ENCODE assay signal across 18 cellular contexts in genomic region chr17:1220346-1220745, GRCh38. TPM values are rescaled to one million over a fixed set of nuclear protein-coding genes. Genes with fewer than 3 reads are reported as not detected.
A peak's percentile ranks its signal among the peaks of the same experiment; 100 is the strongest.
DNase-seq lines count a peak whose midpoint lies in the region; ATAC-seq, FAIRE-seq and TF ChIP-seq lines count a peak whose summit lies in the region.
"Had no signal": no experiment of that assay in that cellular context is flagged by ENCODE, and none has a peak within 500 bp of the region (broad histone marks: within the 10 kb centered on the region; RNA-seq: fewer than 3 reads in every experiment).

No MANE protein-coding gene starts in this region.

- CTCF ChIA-PET in GM12878 (lab: Yijun Ruan, JAX) = interaction anchor here (0.5 to 2.0 kb wide), 7 partner anchors 10 to 441 kb away, joined by 3 to 7 read pairs (median 4); no protein-coding TSS in a partner anchor

- no peaks in the 10 kb centered on the region for H4K20me1 ChIP-seq in GM12878 (ENCODE audit: control insufficient read depth, insufficient read depth)

- H3K4me1 ChIP-seq in GM12878 (ENCODE audit: control insufficient read depth, insufficient read depth, low read length) (peaks cover 15% of the 10 kb centered on the region), uterus (no peaks in the 10 kb centered on the region)
- H3K4me1 ChIP-seq: A549 had no signal

- H3K79me2 ChIP-seq in GM12878 (ENCODE audit: control insufficient read depth, insufficient read depth, low read length) = peaks cover 70% of the 10 kb centered on the region

- RAD21 ChIA-PET in GM12878 (lab: Charles Lee; ENCODE audit: unreplicated experiment) = interaction anchor here (1.3 to 6.3 kb wide), 3 partner anchors 8 to 97 kb away, joined by 5 to 37 read pairs (median 19); no protein-coding TSS in a partner anchor

- FAIRE-seq in GM12878 (lab: Jason Lieb, UNC) = no peak
- FAIRE-seq: A549, GM19239, H1 had no signal

- SMC1A ChIA-PET in GM12878 (lab: Charles Lee; ENCODE audit: uncharacterized antibody, unreplicated experiment) = interaction anchor here (1.0 to 5.4 kb wide), 5 partner anchors 8 to 39 kb away, joined by 3 to 35 read pairs (median 4); no protein-coding TSS in a partner anchor

- no peak overlapping the region for H3K9ac ChIP-seq in GM12878 (ENCODE audit: control insufficient read depth, insufficient read depth, low read length)
- H3K9ac ChIP-seq: BLaER1 had no signal

- H3K4me3 ChIP-seq in GM12878 (no peak overlapping the region), uterus (no peak overlapping the region)
- H3K4me3 ChIP-seq: A549, BLaER1 had no signal

- H3K9me3 ChIP-seq in GM12878 (replicated peaks; ENCODE audit: control insufficient read depth, insufficient read depth, low read length) (no peaks in the 10 kb centered on the region; the same call in 2 of the 3 replicates), uterus (no peaks in the 10 kb centered on the region)
- H3K9me3 ChIP-seq: A549, BLaER1 had no signal

- ATAC-seq in GM12878 = peak; percentile 26
- ATAC-seq: A549; CD8-positive, alpha-beta T cell had no signal

- 72% methylated on average over 14 of the region's 14 CpGs for WGBS in GM12878 (ENCODE audit: insufficient coverage, insufficient replicate concordance, low lambda C conversion rate, missing lambda C conversion rate)

- no peak overlapping the region for H2AFZ ChIP-seq in GM12878 (ENCODE audit: control insufficient read depth, low read depth, low read length)

- H3K4me2 ChIP-seq in GM12878 (ENCODE audit: control insufficient read depth, insufficient read depth) = no peak overlapping the region
- H3K4me2 ChIP-seq: A549, BLaER1 had no signal

- H3K36me3 ChIP-seq in GM12878 (ENCODE audit: control insufficient read depth in 2 of 2, insufficient read depth in 2 of 2, low read length in 1 of 2) (peaks cover 0 to 8% of the 10 kb centered on the region in 2 experiments; a peak in 1 of 4 replicates), uterus (no peaks in the 10 kb centered on the region)
- H3K36me3 ChIP-seq: BLaER1 had no signal

- TF ChIP-seq EP300 in GM12878 (IDR thresholded peaks at IDR 0.05; ENCODE audit: borderline replicate concordance in 1 of 2, control insufficient read depth in 1 of 2, low read depth in 2 of 2, low read length in 2 of 2) = no peak

- no peak for TF ChIP-seq CTCF in GM12878 (IDR thresholded peaks at IDR 0.05 in 2 of 3, conservative IDR thresholded peaks at IDR 0.05 in 1 of 3; ENCODE audit: control insufficient read depth in 2 of 3, extremely low read depth in 1 of 3, insufficient read depth in 1 of 3, low read depth in 3 of 3, low read length in 3 of 3)
- TF ChIP-seq CTCF in uterus (IDR thresholded peaks at IDR 0.05) = no peak

- no peaks in the 10 kb centered on the region for H3K27me3 ChIP-seq in GM12878 (replicated peaks in 1 of 2; ENCODE audit: control insufficient read depth in 2 of 2, insufficient read depth in 2 of 2, low read length in 1 of 2)
- H3K27me3 ChIP-seq in uterus = no peaks in the 10 kb centered on the region
- H3K27me3 ChIP-seq: BLaER1 had no signal

- POLR2A ChIA-PET in GM12878 (lab: Charles Lee) = interaction anchor here (0.9 to 1.4 kb wide), 3 partner anchors 9 to 22 kb away, joined by 3 to 7 read pairs (median 5); no protein-coding TSS in a partner anchor

- in situ Hi-C loops in GM12878 (cut with MboI) = no loop called here

- intact Hi-C loops in GM12878 (cut with micrococcal nuclease; ENCODE audit: unreplicated experiment) (no loop called here), uterus (cut with DNase I; ENCODE audit: low total_unique reads) (no loop called here)

- TF ChIP-seq POLR2A in GM12878 (IDR thresholded peaks at IDR 0.05; ENCODE audit: low read depth, low read length) (no peak), uterus (IDR thresholded peaks at IDR 0.05) (no peak)

- TSS peak; percentile 10 for BruUV-seq in GM12878 (replicated peaks; lab: Mats Ljungman, UMichigan)

- TF ChIP-seq RAD21 in GM12878 (IDR thresholded peaks at IDR 0.05; ENCODE audit: insufficient read depth, low read depth, low read length) = no peak

- DNase-seq in NCI-H748 (lab: John Stamatoyannopoulos, UW; ENCODE audit: unreplicated experiment) (peak; percentile 22), NCI-H748 treated with DMSO at 0.1 percent for 48 hours (lab: John Stamatoyannopoulos, UW) (no peak), NAMALWA (ENCODE audit: low spot score) (peak; percentile 53), GM12878 (ENCODE audit: low read depth, low spot score) (no peak), NCI-H2029 (lab: John Stamatoyannopoulos, UW) (no peak), uterus (no peak)
- DNase-seq in activated CD4-positive, alpha-beta T cell treated with anti-CD3 and anti-CD28 coated beads for 4 hours = no peak
- DNase-seq: AML-193; CD8-positive, alpha-beta T cell; GDM1; H9 had no signal

- H3K27ac ChIP-seq in GM12878 (ENCODE audit: control insufficient read depth, insufficient read depth) (no peak overlapping the region), uterus (no peak overlapping the region)
- H3K27ac ChIP-seq: 22Rv1, A549, BLaER1 had no signal

TF ChIP-seq in GM12878, 131 proteins besides CTCF, POLR2A, EP300 and RAD21 (continues in another document):
- TF ChIP-seq RAD51 (IDR thresholded peaks at IDR 0.05) = peak; percentile 66
- TF ChIP-seq BCL11A (IDR thresholded peaks at IDR 0.05; ENCODE audit: low read depth, low read length) = no peak
- TF ChIP-seq FOXM1 (IDR thresholded peaks at IDR 0.05; ENCODE audit: low read depth, low read length) = no peak
- no peak for TF ChIP-seq MTA3 (IDR thresholded peaks at IDR 0.05; ENCODE audit: borderline replicate concordance, low read length)

RNA-seq across cellular contexts. Expression of gene ABR, which starts 40.6 kb away (rescaled TPM):
- total RNA-seq in GM12878 (2013; cell fraction: nucleolus; rRNA removed) = 192 and 258 TPM in 2 replicates
- total RNA-seq in GM12878 (2014; rRNA removed) (35.6 and 49.4 TPM in 2 replicates), GM12878 (2014; rRNA removed; fragmentation: Illumina TruSeq; extraction: Trizol) (20.8 and 24.4 TPM in 2 replicates), GM12878 (2021) (101 and 112 TPM in 2 replicates), uterus (100 to 1,000 TPM in 2 of 4 donors, 10 to 100 TPM in 2; 35.4 to 192 (median 138) TPM)
- polyA plus RNA-seq in GM12878 (2011; ENCODE audit: low read depth) = 36.8 TPM
- polyA plus RNA-seq in GM12878 (2011; rRNA removed) (17.6 and 41.4 TPM in 2 replicates), GM12878 (2014; fragmentation: Illumina TruSeq; extraction: Trizol) (39.5 and 40.5 TPM in 2 replicates), GM12878 (2014; fragmentation: Nextera tagmentation; extraction: Ambion mirVana) (1 to 10 TPM; 1.4 to 2.5 TPM), GM12878 (2014; rRNA removed) (38.6 and 53.1 TPM in 2 replicates), GM12878 (2016; fragmentation: Nextera tagmentation; extraction: Ambion mirVana) (10 to 100 TPM; 16.5 to 21.4 TPM)
- polyA plus RNA-seq in GM12878 (2011; cell fraction: cytosol; rRNA removed) = 34.7 and 44.4 TPM in 2 replicates
- polyA plus RNA-seq in GM12878 (2011; cell fraction: nucleus; rRNA removed) = 238 and 247 TPM in 2 replicates
- polyA plus RNA-seq in GM12878 (2012) = 50.4 and 62.8 TPM in 2 replicates
- 41.5 and 66.5 TPM in 2 replicates for polyA minus RNA-seq in GM12878 (2011; rRNA and poly(A)+ RNA removed)
- 31.5 and 37.0 TPM in 2 replicates for polyA minus RNA-seq in GM12878 (2011; cell fraction: cytosol; rRNA and poly(A)+ RNA removed)
- 61.5 and 95.8 TPM in 2 replicates for polyA minus RNA-seq in GM12878 (2011; cell fraction: nucleus; rRNA and poly(A)+ RNA removed)

RNA-seq across cellular contexts. Expression of gene BHLHA9, which starts 49.9 kb away (rescaled TPM):
- total RNA-seq in GM12878 (2013; cell fraction: nucleolus; rRNA removed) = not detected in 2 replicates
- total RNA-seq in GM12878 (2014; rRNA removed) (not detected in 2 replicates), GM12878 (2014; rRNA removed; fragmentation: Illumina TruSeq; extraction: Trizol) (not detected in 2 replicates), GM12878 (2021) (not detected in 2 replicates), uterus (not detected)
- not detected for polyA plus RNA-seq in GM12878 (2011; ENCODE audit: low read depth)
- polyA plus RNA-seq in GM12878 (2011; rRNA removed) (not detected in 2 replicates), GM12878 (2014; fragmentation: Illumina TruSeq; extraction: Trizol) (not detected in 2 replicates), GM12878 (2014; fragmentation: Nextera tagmentation; extraction: Ambion mirVana) (not detected), GM12878 (2014; rRNA removed) (not detected in 2 replicates), GM12878 (2016; fragmentation: Nextera tagmentation; extraction: Ambion mirVana) (not detected)
- not detected in 2 replicates for polyA plus RNA-seq in GM12878 (2011; cell fraction: cytosol; rRNA removed)
- not detected in 2 replicates for polyA plus RNA-seq in GM12878 (2011; cell fraction: nucleus; rRNA removed)
- not detected in 2 replicates for polyA plus RNA-seq in GM12878 (2012)
- polyA minus RNA-seq in GM12878 (2011; rRNA and poly(A)+ RNA removed) = not detected in 2 replicates
- polyA minus RNA-seq in GM12878 (2011; cell fraction: cytosol; rRNA and poly(A)+ RNA removed) = not detected in 2 replicates
- polyA minus RNA-seq in GM12878 (2011; cell fraction: nucleus; rRNA and poly(A)+ RNA removed) = not detected in 2 replicates
- total RNA-seq: CD8-positive, alpha-beta T cell; Daoy; H9; HT-29 had no signal
- polyA plus RNA-seq: A549 had no signal

RNA-seq across cellular contexts. Expression of gene TRARG1, which starts 59.1 kb away (rescaled TPM):
- total RNA-seq in GM12878 (2013; cell fraction: nucleolus; rRNA removed) = not detected in 2 replicates
- total RNA-seq in GM12878 (2014; rRNA removed) (not detected in 2 replicates), GM12878 (2014; rRNA removed; fragmentation: Illumina TruSeq; extraction: Trizol) (not detected in 2 replicates), GM12878 (2021) (not detected in 2 replicates), uterus (under 1 TPM in 1 of 4 donors, not detected in 3; 0.27 TPM)
- not detected for polyA plus RNA-seq in GM12878 (2011; ENCODE audit: low read depth)
- polyA plus RNA-seq in GM12878 (2011; rRNA removed) (not detected in 2 replicates), GM12878 (2014; fragmentation: Illumina TruSeq; extraction: Trizol) (not detected in 2 replicates), GM12878 (2014; fragmentation: Nextera tagmentation; extraction: Ambion mirVana) (not detected), GM12878 (2014; rRNA removed) (not detected in 2 replicates), GM12878 (2016; fragmentation: Nextera tagmentation; extraction: Ambion mirVana) (not detected)
- polyA plus RNA-seq in GM12878 (2011; cell fraction: cytosol; rRNA removed) = not detected in 2 replicates
- not detected in 2 replicates for polyA plus RNA-seq in GM12878 (2011; cell fraction: nucleus; rRNA removed)
- 0.03 and 0.08 TPM in 2 replicates for polyA plus RNA-seq in GM12878 (2012)
- polyA minus RNA-seq in GM12878 (2011; rRNA and poly(A)+ RNA removed) = not detected in 2 replicates
- not detected in 2 replicates for polyA minus RNA-seq in GM12878 (2011; cell fraction: cytosol; rRNA and poly(A)+ RNA removed)
- polyA minus RNA-seq in GM12878 (2011; cell fraction: nucleus; rRNA and poly(A)+ RNA removed) = not detected in 2 replicates
- total RNA-seq: CD8-positive, alpha-beta T cell; Daoy; H1; H9; HT-29 had no signal
- polyA plus RNA-seq: A549, H1 had no signal

Comparison
In these comparisons a context has a peak if more than half of its experiments do, and no peak if none do; other contexts are left out.
1. DNase-seq: peak in NCI-H748 (single experiment) and NAMALWA (single experiment); none in NCI-H748 treated with DMSO at 0.1 percent for 48 hours (single experiment), GM12878 (single experiment), NCI-H2029 (single experiment), uterus (0 of 2) and activated CD4-positive, alpha-beta T cell treated with anti-CD3 and anti-CD28 coated beads for 4 hours (0 of 2).